Comparison of ENCODE assay signal across 30 cellular contexts in genomic region chr6:166010585-166010984, GRCh38.
"Had no signal": no experiment of that assay in that cellular context is flagged by ENCODE, and none has a peak within 500 bp of the region (broad histone marks: within the 10 kb centered on the region; RNA-seq: fewer than 3 reads in every experiment).

No MANE protein-coding gene starts in this region.

- H3K4me1 Mint-ChIP-seq: activated CD4-positive, alpha-beta memory T cell treated with anti-CD3 and anti-CD28 coated beads, Interleukin-2, amount 10 ng/mL, durations not matched to agents 7 days and 5 days; activated CD4-positive, alpha-beta T cell treated with anti-CD3 and anti-CD28 coated beads, Interleukin-2, amount 10 ng/mL, durations not matched to agents 7 days and 5 days had no signal

- H3K9me3 Mint-ChIP-seq: activated CD4-positive, alpha-beta memory T cell treated with anti-CD3 and anti-CD28 coated beads, Interleukin-2, amount 10 ng/mL, durations not matched to agents 7 days and 5 days; activated CD4-positive, alpha-beta T cell treated with anti-CD3 and anti-CD28 coated beads, Interleukin-2, amount 10 ng/mL, durations not matched to agents 7 days and 5 days; activated T-cell treated with anti-CD3 and anti-CD28 coated beads, Interleukin-2, amount 50 U/mL, for 24 hours had no signal

- H3K36me3 Mint-ChIP-seq: activated naive CD8-positive, alpha-beta T cell had no signal

- H3K4me1 ChIP-seq: foreskin keratinocyte had no signal

- H3K36me3 ChIP-seq: esophagus muscularis mucosa, gastrocnemius medialis, heart left ventricle had no signal

- H3K27ac ChIP-seq: esophagus muscularis mucosa, foreskin keratinocyte, gastrocnemius medialis, heart left ventricle, VCaP had no signal

- ATAC-seq: activated T-helper 17 cell treated with anti-CD3 and anti-CD28 coated beads, Interleukin-2, amount 50 U/mL, for 72 hours; effector memory CD8-positive, alpha-beta T cell; foreskin keratinocyte; gastrocnemius medialis; heart left ventricle; WTC11 had no signal

- DNase-seq: activated CD4-positive, alpha-beta memory T cell treated with anti-CD3 and anti-CD28 coated beads, Interleukin-2, amount 10 ng/mL, durations not matched to agents 7 days and 5 days; activated CD4-positive, alpha-beta T cell treated with anti-CD3 and anti-CD28 coated beads for 1 hour; activated CD4-positive, alpha-beta T cell treated with anti-CD3 and anti-CD28 coated beads for 4 hours; activated CD4-positive, alpha-beta T cell treated with anti-CD3 and anti-CD28 coated beads, Interleukin-2, amount 10 ng/mL, durations not matched to agents 7 days and 5 days; activated CD4-positive, alpha-beta T cell treated with anti-CD3 and anti-CD28 coated beads, Interleukin-2, amount 50 U/mL, for 4 hours; activated CD8-positive, alpha-beta memory T cell treated with anti-CD3 and anti-CD28 coated beads, Interleukin-2, amount 50 U/mL, for 48 hours; activated effector memory CD4-positive, alpha-beta T cell treated with Interleukin-2 at 50 U/mL for 16 hours; activated gamma-delta T cell treated with Interleukin-2 at 50 U/mL for 16 hours; activated naive CD4-positive, alpha-beta T cell treated with anti-CD3 and anti-CD28 coated beads, Interleukin-2, amount 50 U/mL, for 16 hours; activated naive CD4-positive, alpha-beta T cell treated with Interleukin-2 at 50 U/mL for 16 hours; activated T-cell treated with anti-CD3 and anti-CD28 coated beads for 4 hours; activated T-cell treated with anti-CD3 and anti-CD28 coated beads, Interleukin-2, amount 50 U/mL, for 24 hours; amniotic stem cell; anterior cingulate cortex; caudate nucleus; cortex of kidney; dermis blood vessel endothelial cell; effector CD4-positive, alpha-beta T cell; effector memory CD8-positive, alpha-beta T cell; erythroblast; foreskin keratinocyte; gastrocnemius medialis; glutamatergic neuron; heart left ventricle; T-helper 2 cell had no signal

- H3K4me3 Mint-ChIP-seq: activated CD4-positive, alpha-beta memory T cell treated with anti-CD3 and anti-CD28 coated beads, Interleukin-2, amount 10 ng/mL, durations not matched to agents 7 days and 5 days; activated CD4-positive, alpha-beta T cell treated with anti-CD3 and anti-CD28 coated beads, Interleukin-2, amount 10 ng/mL, durations not matched to agents 7 days and 5 days; activated naive CD8-positive, alpha-beta T cell; activated T-cell treated with anti-CD3 and anti-CD28 coated beads, Interleukin-2, amount 50 U/mL, for 24 hours; activated T-helper 17 cell treated with anti-CD3 and anti-CD28 coated beads, Interleukin-2, amount 50 U/mL, for 72 hours; effector memory CD8-positive, alpha-beta T cell; WTC11 had no signal

- H3K9me3 ChIP-seq: esophagus muscularis mucosa, gastrocnemius medialis had no signal

- H3K27ac Mint-ChIP-seq: activated CD4-positive, alpha-beta memory T cell treated with anti-CD3 and anti-CD28 coated beads, Interleukin-2, amount 10 ng/mL, durations not matched to agents 7 days and 5 days; activated CD4-positive, alpha-beta T cell treated with anti-CD3 and anti-CD28 coated beads, Interleukin-2, amount 10 ng/mL, durations not matched to agents 7 days and 5 days; activated naive CD8-positive, alpha-beta T cell; activated T-cell treated with anti-CD3 and anti-CD28 coated beads, Interleukin-2, amount 50 U/mL, for 24 hours; activated T-helper 17 cell treated with anti-CD3 and anti-CD28 coated beads, Interleukin-2, amount 50 U/mL, for 72 hours; effector memory CD8-positive, alpha-beta T cell; WTC11 had no signal

- H3K4me3 ChIP-seq: esophagus muscularis mucosa, gastrocnemius medialis, heart left ventricle had no signal
